Comparison of ENCODE assay signal across 11 cellular contexts in genomic region chr5:1295650-1296037, GRCh38. TPM values are rescaled to one million over a fixed set of nuclear protein-coding genes. Genes with fewer than 3 reads are reported as not detected.
DNase-seq lines count a peak whose midpoint lies in the region; ATAC-seq and TF ChIP-seq lines count a peak whose summit lies in the region.
"Had no signal": no experiment of that assay in that cellular context is flagged by ENCODE, and none has a peak within 500 bp of the region (broad histone marks: within the 10 kb centered on the region; RNA-seq: fewer than 3 reads in every experiment).

No MANE protein-coding gene starts in this region.

- no peaks in the 10 kb centered on the region for H3K36me3 ChIP-seq in CD8-positive, alpha-beta T cell (ENCODE audit: insufficient read depth, low read length)
- no peaks in the 10 kb centered on the region for H3K36me3 ChIP-seq in HUES64 (ENCODE audit: insufficient read depth, low read length)
- no peaks in the 10 kb centered on the region for H3K36me3 ChIP-seq in neural cell (ENCODE audit: insufficient read depth, low read length)
- no peaks in the 10 kb centered on the region for H3K36me3 ChIP-seq in vagina
- H3K36me3 ChIP-seq: pancreas had no signal

- no peak for TF ChIP-seq POLR2A in vagina (IDR thresholded peaks at IDR 0.05)

- CTCF ChIA-PET in CD8-positive, alpha-beta T cell (lab: Charles Lee) = no interaction called here

- H4K20me1 ChIP-seq in neural cell (ENCODE audit: insufficient read depth) = no peaks in the 10 kb centered on the region

- POLR2A ChIA-PET in CD8-positive, alpha-beta T cell (lab: Charles Lee) = interaction anchor here (1.3 kb wide), 1 partner anchor 20 kb away, joined by 3 read pairs; no protein-coding TSS in a partner anchor

- no peak for TF ChIP-seq EP300 in neural cell (conservative IDR thresholded peaks at IDR 0.05; ENCODE audit: poor library complexity, severe bottlenecking)

- peaks cover 8% of the 10 kb centered on the region for H3K4me1 ChIP-seq in CD8-positive, alpha-beta T cell (ENCODE audit: insufficient read depth, low read length)
- H3K4me1 ChIP-seq in HUES64 (ENCODE audit: insufficient read depth, low read length) (no peaks in the 10 kb centered on the region), vagina (no peaks in the 10 kb centered on the region)

- no peaks in the 10 kb centered on the region for H3K9me3 Mint-ChIP-seq in CD8-positive, alpha-beta T cell
- H3K9me3 Mint-ChIP-seq: stimulated activated effector memory CD8-positive, alpha-beta T cell treated with anti-CD3 and anti-CD28 coated beads, Interleukin-12 subunit alpha, Interleukin-12 subunit beta, amount 100 ng/mL, for 72 hours had no signal

- no peaks in the 10 kb centered on the region for H3K9me2 ChIP-seq in neural cell (ENCODE audit: insufficient read depth, low read length)

- no peak for TF ChIP-seq RAD21 in neural cell (conservative IDR thresholded peaks at IDR 0.05)

- H3K4me1 Mint-ChIP-seq in CD8-positive, alpha-beta T cell (ENCODE audit: low read depth) = peaks cover 4% of the 10 kb centered on the region
- H3K4me1 Mint-ChIP-seq: stimulated activated effector memory CD8-positive, alpha-beta T cell treated with anti-CD3 and anti-CD28 coated beads, Interleukin-12 subunit alpha, Interleukin-12 subunit beta, amount 100 ng/mL, for 72 hours had no signal

- no peak overlapping the region for H3K27ac Mint-ChIP-seq in CD8-positive, alpha-beta T cell
- H3K27ac Mint-ChIP-seq: stimulated activated effector memory CD8-positive, alpha-beta T cell treated with anti-CD3 and anti-CD28 coated beads, Interleukin-12 subunit alpha, Interleukin-12 subunit beta, amount 100 ng/mL, for 72 hours had no signal

- H3K36me3 Mint-ChIP-seq in CD8-positive, alpha-beta T cell = no peaks in the 10 kb centered on the region

- ATAC-seq in CD8-positive, alpha-beta T cell = no peak
- no peak for ATAC-seq in GM19455 (IDR thresholded peaks at IDR 0.05; ENCODE audit: unreplicated experiment)

- TF ChIP-seq CTCF in CD8-positive, alpha-beta T cell (IDR thresholded peaks at IDR 0.05) = no peak
- TF ChIP-seq CTCF in neural cell (IDR thresholded peaks at IDR 0.05; ENCODE audit: poor library complexity, severe bottlenecking) = no peak
- no peak for TF ChIP-seq CTCF in vagina (IDR thresholded peaks at IDR 0.05)
- TF ChIP-seq CTCF in GM20000 (IDR thresholded peaks at IDR 0.05; ENCODE audit: extremely low read depth, missing control alignments) = no peak

- H3K9ac ChIP-seq in HUES64 (ENCODE audit: low read depth, low read length) (peak overlapping the region; percentile 54; the same call in 1 of the 2 replicates), neural cell (ENCODE audit: low read length) (no peak overlapping the region)

- no peaks in the 10 kb centered on the region for H3F3A ChIP-seq in neural cell (ENCODE audit: insufficient read depth, low read length, poor library complexity, severe bottlenecking)

- H3K4me3 ChIP-seq in CD8-positive, alpha-beta T cell (ENCODE audit: low read depth, low read length) = no peak overlapping the region
- H3K4me3 ChIP-seq in HUES64 (ENCODE audit: low read length) (peak overlapping the region; percentile 53), neural cell (ENCODE audit: low read length) (peak overlapping the region; percentile 57), vagina (no peak overlapping the region)

- DNase-seq in CD8-positive, alpha-beta T cell = no peak
- DNase-seq in ecto neural progenitor cell (ENCODE audit: low spot score) = peak; percentile 54
- DNase-seq in vagina (ENCODE audit: extremely low spot score in 2 of 2) = no peak
- no peak for DNase-seq in GM20000 (ENCODE audit: low spot score)
- DNase-seq: cortex of kidney had no signal

- intact Hi-C loops in CD8-positive, alpha-beta T cell (cut with DNase I, micrococcal nuclease) = loop anchor here in 1 of 2 experiments (1.0 kb wide), 2 partner anchors 18 to 50 kb away; partner anchors contain the start of gene CLPTM1L
- intact Hi-C loops in vagina (cut with DNase I) = no loop called here

- no peaks in the 10 kb centered on the region for H3K9me3 ChIP-seq in CD8-positive, alpha-beta T cell (ENCODE audit: low read length)
- H3K9me3 ChIP-seq in HUES64 (ENCODE audit: insufficient read depth, low read depth, low read length) (no peaks in the 10 kb centered on the region), neural cell (ENCODE audit: low read length) (no peaks in the 10 kb centered on the region), vagina (no peaks in the 10 kb centered on the region)
- H3K9me3 ChIP-seq: pancreas had no signal

- no peak overlapping the region for H2AFZ ChIP-seq in neural cell (ENCODE audit: low read depth, low read length)

- WGBS in HUES64 = 62% methylated on average over 22 of the region's 22 CpGs

- no peaks in the 10 kb centered on the region for H3K79me2 ChIP-seq in neural cell (replicated peaks; ENCODE audit: insufficient read depth, low read length)

- H3K27me3 ChIP-seq in CD8-positive, alpha-beta T cell (ENCODE audit: insufficient read depth, low read length) = no peaks in the 10 kb centered on the region
- H3K27me3 ChIP-seq in HUES64 (ENCODE audit: insufficient read depth, low read length) = peaks cover 18% of the 10 kb centered on the region
- peaks cover 21% of the 10 kb centered on the region for H3K27me3 ChIP-seq in neural cell (ENCODE audit: insufficient read depth, low read depth, low read length)
- H3K27me3 ChIP-seq in vagina = no peaks in the 10 kb centered on the region

- no peak overlapping the region for H3K4me2 ChIP-seq in neural cell (ENCODE audit: low read length)

- H3K27me3 Mint-ChIP-seq in CD8-positive, alpha-beta T cell (ENCODE audit: low read depth) = peaks cover 3% of the 10 kb centered on the region

- no peak overlapping the region for H3K27ac ChIP-seq in CD8-positive, alpha-beta T cell (ENCODE audit: low read depth, low read length)
- H3K27ac ChIP-seq in HUES64 (ENCODE audit: low read depth, low read length) (no peak overlapping the region), neural cell (ENCODE audit: low read length) (no peak overlapping the region), vagina (no peak overlapping the region)
- H3K27ac ChIP-seq: pancreas had no signal

- peak overlapping the region; percentile 58 for H3K4me3 Mint-ChIP-seq in CD8-positive, alpha-beta T cell
- H3K4me3 Mint-ChIP-seq: stimulated activated effector memory CD8-positive, alpha-beta T cell treated with anti-CD3 and anti-CD28 coated beads, Interleukin-12 subunit alpha, Interleukin-12 subunit beta, amount 100 ng/mL, for 72 hours had no signal

TF ChIP-seq in neural cell, 6 proteins besides CTCF, POLR2A, EP300 and RAD21:
- TF ChIP-seq SMC3 (conservative IDR thresholded peaks at IDR 0.05; ENCODE audit: poor library complexity) = no peak
- TF ChIP-seq MXI1 (conservative IDR thresholded peaks at IDR 0.05; ENCODE audit: poor library complexity, severe bottlenecking) = no peak
- no peak for TF ChIP-seq POLR2AphosphoS5 (IDR thresholded peaks at IDR 0.05)
- no peak for TF ChIP-seq EZH2 (IDR thresholded peaks at IDR 0.05; ENCODE audit: borderline replicate concordance, insufficient read depth, low read length, poor library complexity, severe bottlenecking)
- TF ChIP-seq, protein P1, sequence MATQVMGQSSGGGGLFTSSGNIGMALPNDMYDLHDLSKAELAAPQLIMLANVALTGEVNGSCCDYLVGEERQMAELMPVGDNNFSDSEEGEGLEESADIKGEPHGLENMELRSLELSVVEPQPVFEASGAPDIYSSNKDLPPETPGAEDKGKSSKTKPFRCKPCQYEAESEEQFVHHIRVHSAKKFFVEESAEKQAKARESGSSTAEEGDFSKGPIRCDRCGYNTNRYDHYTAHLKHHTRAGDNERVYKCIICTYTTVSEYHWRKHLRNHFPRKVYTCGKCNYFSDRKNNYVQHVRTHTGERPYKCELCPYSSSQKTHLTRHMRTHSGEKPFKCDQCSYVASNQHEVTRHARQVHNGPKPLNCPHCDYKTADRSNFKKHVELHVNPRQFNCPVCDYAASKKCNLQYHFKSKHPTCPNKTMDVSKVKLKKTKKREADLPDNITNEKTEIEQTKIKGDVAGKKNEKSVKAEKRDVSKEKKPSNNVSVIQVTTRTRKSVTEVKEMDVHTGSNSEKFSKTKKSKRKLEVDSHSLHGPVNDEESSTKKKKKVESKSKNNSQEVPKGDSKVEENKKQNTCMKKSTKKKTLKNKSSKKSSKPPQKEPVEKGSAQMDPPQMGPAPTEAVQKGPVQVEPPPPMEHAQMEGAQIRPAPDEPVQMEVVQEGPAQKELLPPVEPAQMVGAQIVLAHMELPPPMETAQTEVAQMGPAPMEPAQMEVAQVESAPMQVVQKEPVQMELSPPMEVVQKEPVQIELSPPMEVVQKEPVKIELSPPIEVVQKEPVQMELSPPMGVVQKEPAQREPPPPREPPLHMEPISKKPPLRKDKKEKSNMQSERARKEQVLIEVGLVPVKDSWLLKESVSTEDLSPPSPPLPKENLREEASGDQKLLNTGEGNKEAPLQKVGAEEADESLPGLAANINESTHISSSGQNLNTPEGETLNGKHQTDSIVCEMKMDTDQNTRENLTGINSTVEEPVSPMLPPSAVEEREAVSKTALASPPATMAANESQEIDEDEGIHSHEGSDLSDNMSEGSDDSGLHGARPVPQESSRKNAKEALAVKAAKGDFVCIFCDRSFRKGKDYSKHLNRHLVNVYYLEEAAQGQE (IDR thresholded peaks at IDR 0.05; ENCODE audit: borderline replicate concordance) = no peak
- TF ChIP-seq TAF1 (IDR thresholded peaks at IDR 0.05; ENCODE audit: low read depth) = no peak
TF ChIP-seq in neural cell: peak in this region for 0.

RNA-seq across cellular contexts. Expression of gene TERT, which starts 0.8 kb away (rescaled TPM):
- under 1 TPM in 1 of 2 experiments, not detected in 1; 0.08 TPM for total RNA-seq in CD8-positive, alpha-beta T cell
- polyA plus RNA-seq in HUES64 (2013, experiment 1 of 2) = 9.0 TPM
- 8.8 TPM for polyA plus RNA-seq in HUES64 (2013, experiment 2 of 2)
- polyA plus RNA-seq in neural cell = not detected in 2 replicates
- not detected in 2 replicates for polyA minus RNA-seq in neural cell
- total RNA-seq in vagina = not detected
- total RNA-seq: fibroblast of villous mesenchyme had no signal
- polyA plus RNA-seq: pancreas had no signal

RNA-seq across cellular contexts. Expression of gene CLPTM1L, which starts 49.3 kb away (rescaled TPM):
- total RNA-seq in CD8-positive, alpha-beta T cell = 10 to 100 TPM; 56.8 to 58.9 TPM
- polyA plus RNA-seq in HUES64 (2013, experiment 1 of 2) = 111 TPM
- 101 TPM for polyA plus RNA-seq in HUES64 (2013, experiment 2 of 2)
- polyA plus RNA-seq in neural cell = 61.6 and 78.9 TPM in 2 replicates
- polyA minus RNA-seq in neural cell = 77.9 and 110 TPM in 2 replicates
- total RNA-seq in vagina = 40.0 TPM

Comparison
In these comparisons a context has a peak if more than half of its experiments do, and no peak if none do; other contexts are left out.
1. H3K4me3 ChIP-seq: peak in HUES64 (single experiment) and neural cell (single experiment); none in CD8-positive, alpha-beta T cell (single experiment) and vagina (0 of 2).